ENCODE assay signal across 5 cellular contexts in the genomic region with DNA sequence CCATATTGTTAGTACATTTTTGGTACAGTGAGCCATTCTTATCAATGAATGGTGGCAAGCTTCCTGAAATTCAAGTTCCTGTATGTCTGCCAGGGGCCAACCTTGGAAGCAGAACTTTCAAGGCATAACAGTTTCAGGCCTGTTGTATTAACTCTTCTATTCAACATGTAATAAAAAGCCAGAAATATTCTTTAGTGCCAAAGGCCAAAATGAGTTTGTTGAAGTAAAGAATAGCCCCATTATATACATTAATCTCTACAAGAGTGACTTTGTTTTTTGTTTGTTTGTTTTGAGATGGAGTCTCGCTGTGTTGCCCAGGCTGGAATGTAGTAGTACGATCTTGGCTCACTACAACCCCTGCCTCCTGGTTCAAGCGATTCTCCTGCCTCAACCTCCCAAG.
"Had no signal": no experiment of that assay in that cellular context is flagged by ENCODE, and none has a peak within 500 bp of the region (broad histone marks: within the 10 kb centered on the region; RNA-seq: fewer than 3 reads in every experiment).

No MANE protein-coding gene starts in this region.

- H3K27ac ChIP-seq: HL-60 had no signal

- DNase-seq: IMR-90, KBM-7 had no signal

- ATAC-seq: HepG2, K562 had no signal

- H3K4me3 ChIP-seq: K562 had no signal
